23 cellular contexts compared by ENCODE assay signal in genomic region chr15:45777781-45778180, GRCh38.
DNase-seq lines count a peak whose midpoint lies in the region; ATAC-seq, FAIRE-seq and TF ChIP-seq lines count a peak whose summit lies in the region.
"Had no signal": no experiment of that assay in that cellular context is flagged by ENCODE, and none has a peak within 500 bp of the region (broad histone marks: within the 10 kb centered on the region; RNA-seq: fewer than 3 reads in every experiment).

No MANE protein-coding gene starts in this region.

- H3K4me3 ChIP-seq in DOHH2 (ENCODE audit: low read length), result peak overlapping the region; percentile 66
- H3K4me3 ChIP-seq in Karpas-422 (ENCODE audit: low read length), result peak overlapping the region; percentile 13
- H3K4me3 ChIP-seq in body of pancreas, result no peak overlapping the region
- H3K4me3 ChIP-seq: A549, GM12878 had no signal

- ATAC-seq in esophagus mucosa, result peak; percentile 43
- ATAC-seq in body of pancreas, result no peak
- ATAC-seq in GM21619 (IDR thresholded peaks at IDR 0.05; ENCODE audit: unreplicated experiment), result no peak
- ATAC-seq: A549, GM12878, HCT116 had no signal

- H3F3A ChIP-seq in DOHH2 (ENCODE audit: control insufficient read depth, insufficient read depth), result peaks cover 44% of the 10 kb centered on the region

- H3K4me1 ChIP-seq in DOHH2 (ENCODE audit: control insufficient read depth, low read length), result peaks cover 97% of the 10 kb centered on the region
- peaks cover 38% of the 10 kb centered on the region for H3K4me1 ChIP-seq in Karpas-422 (ENCODE audit: low read length)
- no peaks in the 10 kb centered on the region for H3K4me1 ChIP-seq in body of pancreas
- H3K4me1 ChIP-seq: A549 had no signal

- H3K79me2 ChIP-seq in DOHH2 (ENCODE audit: control insufficient read depth, low read length), result no peaks in the 10 kb centered on the region
- H3K79me2 ChIP-seq in Karpas-422 (ENCODE audit: low read length), result no peaks in the 10 kb centered on the region

- no peaks in the 10 kb centered on the region for H4K20me1 ChIP-seq in DOHH2 (ENCODE audit: control insufficient read depth, insufficient read depth, low read depth, low read length)
- H4K20me1 ChIP-seq in Karpas-422 (ENCODE audit: insufficient read depth, low read depth, low read length), result no peaks in the 10 kb centered on the region

- H3K27me3 ChIP-seq in DOHH2 (ENCODE audit: control insufficient read depth, low read length) (no peaks in the 10 kb centered on the region), Karpas-422 (ENCODE audit: low read length) (no peaks in the 10 kb centered on the region), body of pancreas (no peaks in the 10 kb centered on the region)

- no peak for FAIRE-seq in GM12892 (lab: Jason Lieb, UNC)
- FAIRE-seq: A549, GM12878, GM19239 had no signal

- TF ChIP-seq CTCF in DOHH2 (IDR thresholded peaks at IDR 0.05; ENCODE audit: low read depth, low read length, poor library complexity, severe bottlenecking) (no peak), body of pancreas (IDR thresholded peaks at IDR 0.05) (no peak)

- H3K27ac ChIP-seq in DOHH2 (ENCODE audit: low read depth, low read length), result peak overlapping the region; percentile 97
- H3K27ac ChIP-seq in Karpas-422 (ENCODE audit: low read length), result peak overlapping the region; percentile 90
- H3K27ac ChIP-seq in body of pancreas, result no peak overlapping the region
- H3K27ac ChIP-seq: 22Rv1, A549, C4-2B, HL-60 had no signal

- no peaks in the 10 kb centered on the region for H3K9me2 ChIP-seq in DOHH2 (replicated peaks; ENCODE audit: control insufficient read depth, low read length)
- H3K9me2 ChIP-seq in Karpas-422 (replicated peaks; ENCODE audit: insufficient read depth, low read length), result no peaks in the 10 kb centered on the region

- WGBS in body of pancreas, 2 donors, result 65 to 73% methylated on average over 4 of the region's 4 CpGs

- peak overlapping the region; percentile 43; the same call in 1 of the 2 replicates for H3K9ac ChIP-seq in Karpas-422 (ENCODE audit: low read length)

- TF ChIP-seq POLR2A in body of pancreas (IDR thresholded peaks at IDR 0.05) (no peak), GM12892 (IDR thresholded peaks at IDR 0.05; ENCODE audit: low read depth, low read length) (no peak)

- peak overlapping the region; percentile 83 for H3K4me2 ChIP-seq in DOHH2 (ENCODE audit: low read length)
- H3K4me2 ChIP-seq in Karpas-422 (ENCODE audit: low read depth, low read length, poor library complexity, severe bottlenecking), result peak overlapping the region; percentile 46
- H3K4me2 ChIP-seq: A549 had no signal

- H3K36me3 ChIP-seq in DOHH2 (ENCODE audit: control insufficient read depth, low read length) (peaks cover 33% of the 10 kb centered on the region), Karpas-422 (ENCODE audit: insufficient read depth, low read length) (no peaks in the 10 kb centered on the region), body of pancreas (replicated peaks in 1 of 2; ENCODE audit: insufficient read depth in 1 of 2, low read depth in 2 of 2) (no peaks in the 10 kb centered on the region)

- intact Hi-C loops in body of pancreas (cut with DNase I), result no loop called here

- no peak overlapping the region for H2AFZ ChIP-seq in Karpas-422 (ENCODE audit: low read length)

- DNase-seq in NCI-H1417 (lab: John Stamatoyannopoulos, UW), result peak in 2 of 3 experiments; percentile 5 to 50
- no peak for DNase-seq in NCI-H1417 treated with DMSO at 0.1 percent for 48 hours (lab: John Stamatoyannopoulos, UW)
- peak; percentile 68 for DNase-seq in Karpas-422
- DNase-seq in body of pancreas, result no peak
- no peak for DNase-seq in GM12892 (ENCODE audit: insufficient read length)
- DNase-seq: AML-193; CD4-positive, alpha-beta memory T cell; DMS153; DMS79 treated with DMSO at 0.1 percent for 48 hours; EL; GOT3; H7; HFFc6 had no signal

- peaks cover 18% of the 10 kb centered on the region for H3K9me3 ChIP-seq in DOHH2 (ENCODE audit: control insufficient read depth, insufficient read depth, low read length)
- H3K9me3 ChIP-seq in Karpas-422 (ENCODE audit: low read length), result no peaks in the 10 kb centered on the region
- H3K9me3 ChIP-seq in body of pancreas, result no peaks in the 10 kb centered on the region
- H3K9me3 ChIP-seq: A549 had no signal

Comparison
In these comparisons a context has a peak if more than half of its experiments do, and no peak if none do; other contexts are left out.
1. DNase-seq: peak in NCI-H1417 (2 of 3) and Karpas-422 (single experiment); none in NCI-H1417 treated with DMSO at 0.1 percent for 48 hours (single experiment), body of pancreas (0 of 4) and GM12892 (single experiment).
2. H3K27ac ChIP-seq: peak in DOHH2 (single experiment) and Karpas-422 (single experiment); none in body of pancreas (0 of 4).
3. H3K4me3 ChIP-seq: peak in DOHH2 (single experiment) and Karpas-422 (single experiment); none in body of pancreas (0 of 2).